In the genomic region with DNA sequence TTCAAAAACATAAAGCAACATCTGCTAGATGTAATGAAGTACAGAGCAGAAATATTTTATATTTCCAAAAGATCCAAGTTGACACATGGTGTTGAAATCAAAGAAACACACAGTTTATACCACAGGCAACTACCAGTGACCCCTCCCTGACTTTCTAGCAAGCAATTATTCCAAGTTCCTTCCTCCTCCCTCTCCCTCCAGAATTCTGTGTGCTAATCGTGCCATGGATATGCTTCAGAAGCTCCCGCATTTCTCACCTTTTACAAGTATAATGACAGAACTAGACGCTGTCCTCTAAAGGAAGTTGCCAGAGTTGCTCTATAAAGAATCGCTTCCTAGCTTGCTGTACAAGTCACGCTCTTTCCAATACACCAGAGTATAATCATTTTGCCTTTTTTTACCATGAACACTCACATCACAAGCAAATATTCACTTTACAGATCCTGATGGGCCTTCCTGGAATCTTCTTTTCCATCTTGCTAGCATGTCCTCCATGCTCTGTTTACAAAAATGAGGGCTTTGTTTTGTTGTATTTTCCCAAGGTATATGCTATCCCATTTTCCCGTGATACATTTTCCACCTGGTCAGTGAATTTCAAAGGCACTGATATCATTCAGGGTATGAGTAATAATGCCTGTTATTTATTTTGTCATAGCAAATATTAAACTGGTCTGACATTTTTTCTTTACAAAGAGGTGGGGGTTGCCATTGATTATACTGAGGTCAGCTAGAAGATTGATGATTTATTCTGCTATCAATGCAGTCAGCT, we compare ENCODE assay signal across 14 cellular contexts.
DNase-seq lines count a peak whose midpoint lies in the region; ATAC-seq and TF ChIP-seq lines count a peak whose summit lies in the region.
"Had no signal": no experiment of that assay in that cellular context is flagged by ENCODE, and none has a peak within 500 bp of the region (broad histone marks: within the 10 kb centered on the region; RNA-seq: fewer than 3 reads in every experiment).

No MANE protein-coding gene starts in this region.

- ATAC-seq in PC-3 = peak; percentile 65
- ATAC-seq in left colon = peak; percentile 78
- ATAC-seq in GM18517 (IDR thresholded peaks at IDR 0.05; ENCODE audit: unreplicated experiment) = no peak

- H3K27ac ChIP-seq in PC-3 (ENCODE audit: low read length) (peak overlapping the region; percentile 12; the same call in 1 of the 2 replicates), transverse colon (peak overlapping the region in 3 of 4 donors; percentile 17 to 47 (median 32))

- no peak overlapping the region for H3K4me3 ChIP-seq in PC-3 (ENCODE audit: low read length)
- no peak overlapping the region for H3K4me3 ChIP-seq in transverse colon
- H3K4me3 ChIP-seq in lower leg skin (ENCODE audit: low read depth, poor library complexity, severe bottlenecking) = no peak overlapping the region

- no peaks in the 10 kb centered on the region for H4K20me1 ChIP-seq in PC-3 (ENCODE audit: low read length)

- TF ChIP-seq POLR2A in transverse colon (IDR thresholded peaks at IDR 0.05) (no peak), lower leg skin (IDR thresholded peaks at IDR 0.05) (no peak)

- POLR2A ChIA-PET in PC-3 (lab: Charles Lee; ENCODE audit: unreplicated experiment) = no interaction called here

- WGBS in transverse colon (ENCODE audit: low coverage in 1 of 2), 2 donors = 58% methylated on average over 5 to 6 of the region's 6 CpGs
- 55 to 72% methylated on average over 6 of the region's 6 CpGs for WGBS in lower leg skin, 2 donors

- no peaks in the 10 kb centered on the region for H3K9me2 ChIP-seq in PC-3 (replicated peaks; ENCODE audit: low read length)

- H3K4me2 ChIP-seq in PC-3 (ENCODE audit: low read length) = peak overlapping the region; percentile 31

- H3K9me3 ChIP-seq in PC-3 (ENCODE audit: low read length) (no peaks in the 10 kb centered on the region), transverse colon (no peaks in the 10 kb centered on the region)

- DNase-seq in PC-3 = peak; percentile 54
- peak; percentile 65 for DNase-seq in dermis blood vessel endothelial cell
- no peak for DNase-seq in left colon
- no peak for DNase-seq in transverse colon
- no peak for DNase-seq in NCI-H510A (lab: John Stamatoyannopoulos, UW)
- no peak for DNase-seq in lower leg skin (ENCODE audit: low spot score in 2 of 2)
- no peak for DNase-seq in activated CD4-positive, CD25-positive, alpha-beta regulatory T cell treated with anti-CD3 and anti-CD28 coated beads, Interleukin-2, amount 50 U/mL, for 72 hours
- DNase-seq: activated T-cell treated with anti-CD3 and anti-CD28 coated beads for 4 hours, cortex of kidney, DMS79 treated with DMSO at 0.1 percent for 48 hours, NCI-H774, occipital lobe, T-helper 9 cell had no signal

- H3K4me1 ChIP-seq in PC-3 (ENCODE audit: insufficient read depth, low read length) (peaks cover 24% of the 10 kb centered on the region), transverse colon (peaks cover 0 to 15% (median 10%) of the 10 kb centered on the region in 4 donors)

- intact Hi-C loops in PC-3 (cut with micrococcal nuclease) = no loop called here
- intact Hi-C loops in left colon (cut with DNase I, micrococcal nuclease) = no loop called here
- intact Hi-C loops in transverse colon (cut with DNase I; ENCODE audit: low total_unique reads) = no loop called here
- intact Hi-C loops in lower leg skin (cut with DNase I; ENCODE audit: low total_unique reads) = no loop called here

- no peak overlapping the region for H3K9ac ChIP-seq in PC-3 (ENCODE audit: low read length)

- CTCF ChIA-PET in PC-3 (lab: Charles Lee) = no interaction called here

- no peak overlapping the region for H2AFZ ChIP-seq in PC-3 (ENCODE audit: low read length)

- no peak for TF ChIP-seq CTCF in PC-3 (conservative IDR thresholded peaks at IDR 0.05; ENCODE audit: low read depth, low read length)
- TF ChIP-seq CTCF in transverse colon (IDR thresholded peaks at IDR 0.05) = no peak
- TF ChIP-seq CTCF in lower leg skin (IDR thresholded peaks at IDR 0.05) = no peak

- in situ Hi-C loops in transverse colon (cut with MboI; ENCODE audit: low pct_ligation_motif_present in 1 of 4, low pct_unique_long_range_greater_than_20kb in 1 of 4, low sequenced_read_pairs in 3 of 4) = no loop called here

- no peak for TF ChIP-seq EP300 in transverse colon (IDR thresholded peaks at IDR 0.05; ENCODE audit: low read depth)

- no TSS peak for BruUV-seq in PC-3 (replicated peaks; lab: Mats Ljungman, UMichigan)

- H3K27me3 ChIP-seq in PC-3 (ENCODE audit: low read length) (no peaks in the 10 kb centered on the region), transverse colon (no peaks in the 10 kb centered on the region)

- H3F3A ChIP-seq in PC-3 (ENCODE audit: low read length, unreplicated experiment) = no peaks in the 10 kb centered on the region

- H3K36me3 ChIP-seq in PC-3 (ENCODE audit: low read depth, low read length) = no peaks in the 10 kb centered on the region
- no peaks in the 10 kb centered on the region for H3K36me3 ChIP-seq in transverse colon

- no peaks in the 10 kb centered on the region for H3K79me2 ChIP-seq in PC-3 (ENCODE audit: low read length)

Comparison
In these comparisons a context has a peak if more than half of its experiments do, and no peak if none do; other contexts are left out.
1. DNase-seq: peak in PC-3 (single experiment) and dermis blood vessel endothelial cell (single experiment); none in left colon (0 of 2), transverse colon (single experiment), NCI-H510A (single experiment), lower leg skin (0 of 2) and activated CD4-positive, CD25-positive, alpha-beta regulatory T cell treated with anti-CD3 and anti-CD28 coated beads, Interleukin-2, amount 50 U/mL, for 72 hours (single experiment).